Comparison of ENCODE assay signal across 8 cellular contexts in genomic region chr3:197748597-197749314, GRCh38. TPM values are rescaled to one million over a fixed set of nuclear protein-coding genes. Genes with fewer than 3 reads are reported as not detected.
DNase-seq lines count a peak whose midpoint lies in the region; ATAC-seq, FAIRE-seq and TF ChIP-seq lines count a peak whose summit lies in the region.

No MANE protein-coding gene starts in this region.

- intact Hi-C loops in left cardiac atrium (cut with DNase I), result loop anchor here in 1 of 2 donors (2.0 kb wide), 1 partner anchor 36 kb away; no protein-coding TSS in a partner anchor
- intact Hi-C loops in ascending aorta (cut with DNase I), result loop anchor here (1.0 to 2.0 kb wide), 2 partner anchors 11 to 36 kb away; no protein-coding TSS in a partner anchor

- no peaks in the 10 kb centered on the region for H3K36me3 ChIP-seq in right atrium auricular region
- no peaks in the 10 kb centered on the region for H3K36me3 ChIP-seq in ascending aorta
- H3K36me3 ChIP-seq in liver (ENCODE audit: control insufficient read depth in 4 of 4, insufficient read depth in 3 of 4, low read depth in 1 of 4, low read length in 3 of 4), result no peaks in the 10 kb centered on the region
- H3K36me3 ChIP-seq in upper lobe of left lung, result no peaks in the 10 kb centered on the region

- H3K4me3 ChIP-seq in right atrium auricular region (peak overlapping the region; percentile 63 to 93), ascending aorta (peak overlapping the region; percentile 74 to 95), liver (ENCODE audit: low read depth in 1 of 3, low read length in 3 of 3) (peak overlapping the region; percentile 72 to 92 (median 82)), upper lobe of left lung (peak overlapping the region; percentile 44 to 94 (median 88))

- WGBS in liver, result 35% methylated on average over 12 of the region's 12 CpGs
- 26% methylated on average over 12 of the region's 12 CpGs for WGBS in upper lobe of left lung, 2 donors

- H3K9me3 ChIP-seq in right atrium auricular region (no peaks in the 10 kb centered on the region), ascending aorta (no peaks in the 10 kb centered on the region), liver (ENCODE audit: control insufficient read depth in 4 of 4, low read length in 3 of 4) (no peaks in the 10 kb centered on the region), upper lobe of left lung (no peaks in the 10 kb centered on the region)

- peak overlapping the region; percentile 56 to 80 for H3K9ac ChIP-seq in liver (ENCODE audit: low read depth in 1 of 2, low read length in 2 of 2)

- TF ChIP-seq EP300 in upper lobe of left lung (IDR thresholded peaks at IDR 0.05), result no peak

- H3K27ac ChIP-seq in right atrium auricular region (peak overlapping the region; percentile 94 to 97), ascending aorta (peak overlapping the region; percentile 96 to 100), liver (ENCODE audit: low read depth in 1 of 2, low read length in 2 of 2) (peak overlapping the region; percentile 95 to 96), upper lobe of left lung (peak overlapping the region; percentile 94 to 99 (median 94))

- DNase-seq in right atrium auricular region (ENCODE audit: low spot score) (no peak), left cardiac atrium (no peak), ascending aorta (ENCODE audit: low spot score in 2 of 2) (no peak), upper lobe of left lung (no peak), NCI-H1436 treated with DMSO at 0.1 percent for 48 hours (lab: John Stamatoyannopoulos, UW) (no peak), frontal cortex (ENCODE audit: low spot score in 2 of 2) (no peak), GM19240 (ENCODE audit: insufficient read length, low spot score) (no peak)

- no peak for TF ChIP-seq POLR2A in upper lobe of left lung (IDR thresholded peaks at IDR 0.05)

- TF ChIP-seq RAD21 in liver (IDR thresholded peaks at IDR 0.05), result no peak

- ATAC-seq in left cardiac atrium (no peak), upper lobe of left lung (ENCODE audit: low FRiP score in 2 of 2) (no peak)

- no peak for TF ChIP-seq CTCF in right atrium auricular region (IDR thresholded peaks at IDR 0.05)
- no peak for TF ChIP-seq CTCF in ascending aorta (IDR thresholded peaks at IDR 0.05)
- TF ChIP-seq CTCF in liver (IDR thresholded peaks at IDR 0.05; ENCODE audit: low read depth, low read length, missing input control), result no peak
- no peak for TF ChIP-seq CTCF in upper lobe of left lung (IDR thresholded peaks at IDR 0.05)

- H3K4me1 ChIP-seq in right atrium auricular region (peaks cover 0 to 49% of the 10 kb centered on the region in 2 donors), ascending aorta (peaks cover 0 to 17% of the 10 kb centered on the region in 2 donors), liver (ENCODE audit: control insufficient read depth in 4 of 4, insufficient read depth in 4 of 4, low read length in 3 of 4) (peaks cover 1 to 24% (median 11%) of the 10 kb centered on the region in 4 donors), upper lobe of left lung (peaks cover 16 to 34% (median 28%) of the 10 kb centered on the region in 4 donors)

- H3K27me3 ChIP-seq in right atrium auricular region (no peaks in the 10 kb centered on the region), ascending aorta (no peaks in the 10 kb centered on the region), liver (ENCODE audit: control insufficient read depth in 4 of 4, insufficient read depth in 4 of 4, low read length in 3 of 4) (no peaks in the 10 kb centered on the region), upper lobe of left lung (no peaks in the 10 kb centered on the region)

- FAIRE-seq in frontal cortex (lab: Jason Lieb, UNC), result no peak

TF ChIP-seq in liver, 16 proteins besides CTCF, POLR2A, EP300 and RAD21:
- TF ChIP-seq YY1 (IDR thresholded peaks at IDR 0.05), result no peak
- peak in 1 of 2 donors; percentile 18 for TF ChIP-seq JUND (IDR thresholded peaks at IDR 0.05)
- no peak for TF ChIP-seq FOXA2 (IDR thresholded peaks at IDR 0.05)
- TF ChIP-seq EGR1 (IDR thresholded peaks at IDR 0.05; ENCODE audit: low read depth in 2 of 2), result no peak

RNA-seq across cellular contexts. Expression of gene FYTTD1, which starts 0.9 kb away (rescaled TPM):
- total RNA-seq in right atrium auricular region, result 10 to 100 TPM; 39.9 to 61.8 TPM
- total RNA-seq in left cardiac atrium, result 10 to 100 TPM; 51.5 to 74.9 TPM
- 14.0 TPM for total RNA-seq in ascending aorta
- 10 to 100 TPM; 19.4 to 22.7 TPM for total RNA-seq in liver
- 10 to 100 TPM; 11.5 to 12.5 TPM for polyA plus RNA-seq in liver
- 10 to 100 TPM; 25.5 to 50.0 (median 37.5) TPM for total RNA-seq in upper lobe of left lung
- total RNA-seq in frontal cortex, result 61.1 TPM

RNA-seq across cellular contexts. Expression of gene RUBCN, which starts 12.1 kb away (rescaled TPM):
- total RNA-seq in right atrium auricular region, result 10 to 100 TPM; 32.3 to 32.7 TPM
- 10 to 100 TPM; 14.0 to 22.7 TPM for total RNA-seq in left cardiac atrium
- 27.4 TPM for total RNA-seq in ascending aorta
- total RNA-seq in liver, result 1 to 10 TPM; 5.0 to 7.0 TPM
- polyA plus RNA-seq in liver, result 1 to 10 TPM; 4.1 to 4.5 TPM
- total RNA-seq in upper lobe of left lung, result 100 to 1,000 TPM in 1 of 6 donors, 10 to 100 TPM in 5; 34.8 to 103 (median 51.2) TPM
- total RNA-seq in frontal cortex, result 27.3 TPM

RNA-seq across cellular contexts. Expression of gene LRCH3, which starts 42.3 kb away (rescaled TPM):
- total RNA-seq in right atrium auricular region (10 to 100 TPM; 22.2 to 23.4 TPM), left cardiac atrium (10 to 100 TPM; 21.3 to 35.3 TPM), ascending aorta (22.2 TPM), liver (10 to 100 TPM; 32.6 to 67.2 TPM), upper lobe of left lung (10 to 100 TPM; 24.6 to 68.1 (median 34.2) TPM), frontal cortex (71.7 TPM)
- polyA plus RNA-seq in liver, result 1 to 10 TPM; 6.2 to 6.8 TPM
